ENCODE assay signal across 29 cellular contexts in the genomic region with DNA sequence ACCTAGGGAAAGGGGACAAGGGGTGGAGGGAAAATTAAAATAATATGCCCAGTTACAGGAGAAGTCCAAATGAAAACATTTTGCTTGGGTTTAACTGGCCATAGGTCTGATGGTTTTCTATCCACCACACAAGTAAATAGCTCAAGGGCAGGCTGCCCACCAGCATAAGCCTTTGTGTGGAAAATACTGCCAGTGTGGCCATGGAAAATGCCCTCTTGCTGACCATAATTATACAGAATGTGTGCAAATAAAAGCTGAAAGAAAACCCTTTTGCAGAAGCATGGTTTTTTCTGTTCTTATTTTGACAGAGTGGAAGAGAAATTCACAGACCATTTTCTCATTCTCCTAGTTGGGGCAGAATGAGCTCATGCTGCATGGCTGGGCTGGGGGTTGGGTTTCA.
DNase-seq lines count a peak whose midpoint lies in the region; ATAC-seq and TF ChIP-seq lines count a peak whose summit lies in the region.
"Had no signal": no experiment of that assay in that cellular context is flagged by ENCODE, and none has a peak within 500 bp of the region (broad histone marks: within the 10 kb centered on the region; RNA-seq: fewer than 3 reads in every experiment).

No MANE protein-coding gene starts in this region.

- no peak for TF ChIP-seq EP300 in esophagus muscularis mucosa (IDR thresholded peaks at IDR 0.05)

- BruUV-seq in PC-3 (replicated peaks; lab: Mats Ljungman, UMichigan), result no TSS peak

- peak overlapping the region; percentile 42 for H3K4me2 ChIP-seq in PC-3 (ENCODE audit: low read length)
- H3K4me2 ChIP-seq: KMS-11, smooth muscle cell had no signal

- H3K4me1 ChIP-seq in PC-3 (ENCODE audit: insufficient read depth, low read length) (peaks cover 49% of the 10 kb centered on the region), esophagus muscularis mucosa (no peaks in the 10 kb centered on the region), thyroid gland (peaks cover 25 to 31% of the 10 kb centered on the region in 2 donors)
- H3K4me1 ChIP-seq: parathyroid adenoma, right atrium auricular region, stomach, tibial nerve had no signal

- no peaks in the 10 kb centered on the region for H3K79me2 ChIP-seq in PC-3 (ENCODE audit: low read length)
- H3K79me2 ChIP-seq: parathyroid adenoma had no signal

- POLR2A ChIA-PET in PC-3 (lab: Charles Lee; ENCODE audit: unreplicated experiment), result interaction anchor here (0.6 kb wide), 1 partner anchor 233 kb away, joined by 3 read pairs; no protein-coding TSS in a partner anchor

- no peaks in the 10 kb centered on the region for H3K4me1 Mint-ChIP-seq in activated CD8-positive, alpha-beta memory T cell treated with anti-CD3 and anti-CD28 coated beads, Interleukin-2, amount 10 ng/mL, durations not matched to agents 7 days and 5 days
- H3K4me1 Mint-ChIP-seq: activated CD4-positive, alpha-beta T cell treated with anti-CD3 and anti-CD28 coated beads for 36 hours; activated naive CD8-positive, alpha-beta T cell treated with anti-CD3 and anti-CD28 coated beads, Interleukin-2, amount 50 U/mL, for 24 hours; brain; CD8-positive, alpha-beta memory T cell had no signal

- H3K27me3 ChIP-seq in PC-3 (ENCODE audit: low read length), result no peaks in the 10 kb centered on the region
- no peaks in the 10 kb centered on the region for H3K27me3 ChIP-seq in esophagus muscularis mucosa
- H3K27me3 ChIP-seq in thyroid gland, result no peaks in the 10 kb centered on the region
- H3K27me3 ChIP-seq: right atrium auricular region, stomach, tibial nerve had no signal

- ATAC-seq in activated CD8-positive, alpha-beta memory T cell treated with anti-CD3 and anti-CD28 coated beads, Interleukin-2, amount 10 ng/mL, durations not matched to agents 7 days and 5 days, result no peak
- peak; percentile 32 for ATAC-seq in PC-3
- ATAC-seq in HG03045 (IDR thresholded peaks at IDR 0.05; ENCODE audit: unreplicated experiment), result no peak
- ATAC-seq: activated CD4-positive, alpha-beta T cell treated with anti-CD3 and anti-CD28 coated beads for 36 hours; activated naive CD8-positive, alpha-beta T cell treated with anti-CD3 and anti-CD28 coated beads, Interleukin-2, amount 50 U/mL, for 24 hours; Right ventricle myocardium inferior had no signal

- H3K4me3 Mint-ChIP-seq in activated CD8-positive, alpha-beta memory T cell treated with anti-CD3 and anti-CD28 coated beads, Interleukin-2, amount 10 ng/mL, durations not matched to agents 7 days and 5 days, result no peak overlapping the region
- H3K4me3 Mint-ChIP-seq: activated CD4-positive, alpha-beta T cell treated with anti-CD3 and anti-CD28 coated beads for 36 hours; activated naive CD8-positive, alpha-beta T cell treated with anti-CD3 and anti-CD28 coated beads, Interleukin-2, amount 50 U/mL, for 24 hours; activated T-cell treated with anti-CD3 and anti-CD28 coated beads, Interleukin-2, amount 50 U/mL, for 24 hours; brain; CD8-positive, alpha-beta memory T cell; nephron progenitor cell had no signal

- no peaks in the 10 kb centered on the region for H3K36me3 Mint-ChIP-seq in activated CD8-positive, alpha-beta memory T cell treated with anti-CD3 and anti-CD28 coated beads, Interleukin-2, amount 10 ng/mL, durations not matched to agents 7 days and 5 days
- H3K36me3 Mint-ChIP-seq: brain; CD8-positive, alpha-beta memory T cell had no signal

- TF ChIP-seq POLR2A in esophagus muscularis mucosa (IDR thresholded peaks at IDR 0.05; ENCODE audit: low read depth), result no peak
- TF ChIP-seq POLR2A in thyroid gland (IDR thresholded peaks at IDR 0.05), result no peak

- intact Hi-C loops in PC-3 (cut with micrococcal nuclease) (loop anchor here (1.0 kb wide), 3 partner anchors 16 to 292 kb away; no protein-coding TSS in a partner anchor), esophagus muscularis mucosa (cut with DNase I) (no loop called here), thyroid gland (cut with DNase I) (no loop called here)

- no peak overlapping the region for H3K27ac Mint-ChIP-seq in activated CD8-positive, alpha-beta memory T cell treated with anti-CD3 and anti-CD28 coated beads, Interleukin-2, amount 10 ng/mL, durations not matched to agents 7 days and 5 days
- H3K27ac Mint-ChIP-seq: activated CD4-positive, alpha-beta T cell treated with anti-CD3 and anti-CD28 coated beads for 36 hours; activated naive CD8-positive, alpha-beta T cell treated with anti-CD3 and anti-CD28 coated beads, Interleukin-2, amount 50 U/mL, for 24 hours; activated T-cell treated with anti-CD3 and anti-CD28 coated beads, Interleukin-2, amount 50 U/mL, for 24 hours; brain; CD8-positive, alpha-beta memory T cell had no signal

- peak overlapping the region; percentile 84 for H3K27ac ChIP-seq in PC-3 (ENCODE audit: low read length)
- H3K27ac ChIP-seq in esophagus muscularis mucosa (replicated peaks in 1 of 4), result no peak overlapping the region
- peak overlapping the region; percentile 26 to 65 (median 42) for H3K27ac ChIP-seq in thyroid gland
- H3K27ac ChIP-seq: KMS-11, parathyroid adenoma, right atrium auricular region, stomach, tibial nerve had no signal

- no peaks in the 10 kb centered on the region for H3K9me3 Mint-ChIP-seq in activated CD8-positive, alpha-beta memory T cell treated with anti-CD3 and anti-CD28 coated beads, Interleukin-2, amount 10 ng/mL, durations not matched to agents 7 days and 5 days (ENCODE audit: low read depth)
- H3K9me3 Mint-ChIP-seq: activated naive CD8-positive, alpha-beta T cell treated with anti-CD3 and anti-CD28 coated beads, Interleukin-2, amount 50 U/mL, for 24 hours; activated T-cell treated with anti-CD3 and anti-CD28 coated beads, Interleukin-2, amount 50 U/mL, for 24 hours; CD8-positive, alpha-beta memory T cell; nephron progenitor cell had no signal

- H3K36me3 ChIP-seq in PC-3 (ENCODE audit: low read depth, low read length) (no peaks in the 10 kb centered on the region), esophagus muscularis mucosa (no peaks in the 10 kb centered on the region), thyroid gland (no peaks in the 10 kb centered on the region)
- H3K36me3 ChIP-seq: HAP-1, right atrium auricular region, stomach, tibial nerve had no signal

- H3K4me3 ChIP-seq in PC-3 (ENCODE audit: low read length) (no peak overlapping the region), esophagus muscularis mucosa (no peak overlapping the region), thyroid gland (replicated peaks in 1 of 3) (no peak overlapping the region)
- H3K4me3 ChIP-seq: HAP-1, lung, right atrium auricular region, smooth muscle cell, stomach, tibial nerve had no signal

- H3K9me2 ChIP-seq in PC-3 (replicated peaks; ENCODE audit: low read length), result no peaks in the 10 kb centered on the region

- no peaks in the 10 kb centered on the region for H3K9me3 ChIP-seq in PC-3 (ENCODE audit: low read length)
- no peaks in the 10 kb centered on the region for H3K9me3 ChIP-seq in esophagus muscularis mucosa
- no peaks in the 10 kb centered on the region for H3K9me3 ChIP-seq in thyroid gland
- H3K9me3 ChIP-seq: HAP-1, right atrium auricular region, stomach, tibial nerve had no signal

- TF ChIP-seq CTCF in PC-3 (conservative IDR thresholded peaks at IDR 0.05; ENCODE audit: low read depth, low read length), result no peak
- no peak for TF ChIP-seq CTCF in esophagus muscularis mucosa (IDR thresholded peaks at IDR 0.05)
- TF ChIP-seq CTCF in thyroid gland (IDR thresholded peaks at IDR 0.05), result no peak

- no peaks in the 10 kb centered on the region for H4K20me1 ChIP-seq in PC-3 (ENCODE audit: low read length)

- H3K9ac ChIP-seq in PC-3 (ENCODE audit: low read length), result peak overlapping the region; percentile 43; the same call in 1 of the 2 replicates
- H3K9ac ChIP-seq: KMS-11, parathyroid adenoma had no signal

- H3K27me3 Mint-ChIP-seq in activated CD8-positive, alpha-beta memory T cell treated with anti-CD3 and anti-CD28 coated beads, Interleukin-2, amount 10 ng/mL, durations not matched to agents 7 days and 5 days, result peaks cover 7% of the 10 kb centered on the region
- H3K27me3 Mint-ChIP-seq: activated CD4-positive, alpha-beta T cell treated with anti-CD3 and anti-CD28 coated beads for 36 hours; activated naive CD8-positive, alpha-beta T cell treated with anti-CD3 and anti-CD28 coated beads, Interleukin-2, amount 50 U/mL, for 24 hours; activated T-cell treated with anti-CD3 and anti-CD28 coated beads, Interleukin-2, amount 50 U/mL, for 24 hours had no signal

- peak; percentile 2 for DNase-seq in activated CD8-positive, alpha-beta memory T cell treated with anti-CD3 and anti-CD28 coated beads, Interleukin-2, amount 10 ng/mL, durations not matched to agents 7 days and 5 days
- DNase-seq in activated CD8-positive, alpha-beta memory T cell treated with anti-CD3 and anti-CD28 coated beads, Interleukin-2, amount 50 U/mL, for 48 hours, result no peak
- DNase-seq in PC-3, result peak; percentile 66
- DNase-seq in esophagus muscularis mucosa (ENCODE audit: extremely low spot score), result peak; percentile 75
- DNase-seq in thyroid gland, result peak; percentile 29 to 54
- no peak for DNase-seq in NCI-H446 treated with DMSO at 0.1 percent for 48 hours (lab: John Stamatoyannopoulos, UW)
- no peak for DNase-seq in C1 segment of cervical spinal cord (lab: John Stamatoyannopoulos, UW)
- DNase-seq: activated CD4-positive, alpha-beta T cell treated with anti-CD3 and anti-CD28 coated beads for 36 hours; activated CD8-positive, alpha-beta memory T cell treated with anti-CD3 and anti-CD28 coated beads for 24 hours; activated gamma-delta T cell treated with Interleukin-2 at 50 U/mL for 16 hours; activated naive CD8-positive, alpha-beta T cell treated with anti-CD3 and anti-CD28 coated beads, Interleukin-2, amount 50 U/mL, for 24 hours; activated T-cell treated with anti-CD3 and anti-CD28 coated beads, Interleukin-2, amount 50 U/mL, for 24 hours; AML-193; CD8-positive, alpha-beta memory T cell; kidney; NCI-H82; nephron progenitor cell; stimulated activated CD4-positive, alpha-beta T cell treated with anti-CD3 and anti-CD28 coated beads, Interleukin-1b, Interleukin-23, amount 100 ng/mL, for 48 hours; stomach had no signal

- CTCF ChIA-PET in activated CD8-positive, alpha-beta memory T cell treated with anti-CD3 and anti-CD28 coated beads, Interleukin-2, amount 10 ng/mL, durations not matched to agents 7 days and 5 days (lab: Charles Lee), result no interaction called here
- CTCF ChIA-PET in PC-3 (lab: Charles Lee), result interaction anchor here (0.8 to 1.0 kb wide), 2 partner anchors 96 to 319 kb away, joined by 3 read pairs; no protein-coding TSS in a partner anchor

- H2AFZ ChIP-seq in PC-3 (ENCODE audit: low read length), result no peak overlapping the region
- H2AFZ ChIP-seq: parathyroid adenoma had no signal

- H3F3A ChIP-seq in PC-3 (ENCODE audit: low read length, unreplicated experiment), result peaks cover 6% of the 10 kb centered on the region

Comparison
In these comparisons a context has a peak if more than half of its experiments do, and no peak if none do; other contexts are left out.
1. DNase-seq: peak in activated CD8-positive, alpha-beta memory T cell treated with anti-CD3 and anti-CD28 coated beads, Interleukin-2, amount 10 ng/mL, durations not matched to agents 7 days and 5 days (single experiment), PC-3 (single experiment), esophagus muscularis mucosa (single experiment) and thyroid gland (2 of 2); none in activated CD8-positive, alpha-beta memory T cell treated with anti-CD3 and anti-CD28 coated beads, Interleukin-2, amount 50 U/mL, for 48 hours (single experiment), NCI-H446 treated with DMSO at 0.1 percent for 48 hours (single experiment) and C1 segment of cervical spinal cord (0 of 14).
2. H3K27ac ChIP-seq: peak in PC-3 (single experiment) and thyroid gland (3 of 3); none in esophagus muscularis mucosa (0 of 4).